Comparison of ENCODE assay signal across 10 cellular contexts in genomic region chr16:21608647-21609328, GRCh38. TPM values are rescaled to one million over a fixed set of nuclear protein-coding genes. Genes with fewer than 3 reads are reported as not detected.
DNase-seq lines count a peak whose midpoint lies in the region; ATAC-seq and TF ChIP-seq lines count a peak whose summit lies in the region.
"Had no signal": no experiment of that assay in that cellular context is flagged by ENCODE, and none has a peak within 500 bp of the region (broad histone marks: within the 10 kb centered on the region; RNA-seq: fewer than 3 reads in every experiment).

No MANE protein-coding gene starts in this region.

- H3K36me3 Mint-ChIP-seq in CD4-positive, alpha-beta memory T cell: peaks cover 5 to 6% of the 10 kb centered on the region in 2 donors
- peaks cover 0 to 7% of the 10 kb centered on the region in 2 donors for H3K36me3 Mint-ChIP-seq in activated naive CD4-positive, alpha-beta T cell treated with anti-CD3 and anti-CD28 coated beads, Interleukin-2, amount 50 U/mL, for 72 hours
- no peaks in the 10 kb centered on the region for H3K36me3 Mint-ChIP-seq in natural killer cell

- 81% methylated on average over 3 of the region's 3 CpGs for whole genome bisulfite sequencing in suprapubic skin

- no peaks in the 10 kb centered on the region for H3K27me3 Mint-ChIP-seq in CD4-positive, alpha-beta memory T cell
- H3K27me3 Mint-ChIP-seq in natural killer cell (ENCODE audit: low read depth in 2 of 2): no peaks in the 10 kb centered on the region

- H3K4me3 ChIP-seq in CD4-positive, alpha-beta memory T cell (ENCODE audit: low read length in 2 of 2): no peak overlapping the region
- H3K4me3 ChIP-seq in suprapubic skin: no peak overlapping the region
- H3K4me3 ChIP-seq: lung had no signal

- H3K27ac ChIP-seq in CD4-positive, alpha-beta memory T cell (ENCODE audit: low read depth, low read length): no peak overlapping the region
- H3K27ac ChIP-seq in suprapubic skin: no peak overlapping the region

- POLR2A ChIA-PET in CD4-positive, alpha-beta memory T cell (lab: Charles Lee; ENCODE audit: partially characterized antibody): interaction anchor here (1.0 to 1.8 kb wide), 4 partner anchors 8 to 37 kb away, joined by 3 to 6 read pairs (median 4); partner anchors contain the start of gene METTL9

- H3K9me3 ChIP-seq in CD4-positive, alpha-beta memory T cell (ENCODE audit: control insufficient read depth in 1 of 2, low read length in 2 of 2): no peaks in the 10 kb centered on the region
- no peaks in the 10 kb centered on the region for H3K9me3 ChIP-seq in suprapubic skin

- no peaks in the 10 kb centered on the region for H3K36me3 ChIP-seq in CD4-positive, alpha-beta memory T cell (ENCODE audit: insufficient read depth, low read length)
- no peaks in the 10 kb centered on the region for H3K36me3 ChIP-seq in suprapubic skin

- peaks cover 84% of the 10 kb centered on the region for H3K4me1 ChIP-seq in CD4-positive, alpha-beta memory T cell (ENCODE audit: insufficient read depth, low read length)
- H3K4me1 ChIP-seq in suprapubic skin: peaks cover 81% of the 10 kb centered on the region

- CTCF ChIA-PET in CD4-positive, alpha-beta memory T cell (lab: Charles Lee; ENCODE audit: partially characterized antibody): interaction anchor here (1.0 to 1.8 kb wide), 3 partner anchors 17 to 33 kb away, joined by 3 to 5 read pairs (median 4); no protein-coding TSS in a partner anchor

- H3K27me3 ChIP-seq in CD4-positive, alpha-beta memory T cell (ENCODE audit: insufficient read depth, low read length): no peaks in the 10 kb centered on the region
- no peaks in the 10 kb centered on the region for H3K27me3 ChIP-seq in suprapubic skin

- H3K4me1 Mint-ChIP-seq in CD4-positive, alpha-beta memory T cell: peaks cover 51 to 86% (median 65%) of the 10 kb centered on the region in 4 donors
- peaks cover 49 to 57% of the 10 kb centered on the region in 2 donors for H3K4me1 Mint-ChIP-seq in natural killer cell

- H3K27ac Mint-ChIP-seq in CD4-positive, alpha-beta memory T cell: peak overlapping the region in 3 of 7 donors; percentile 11 to 53 (median 42)
- no peak overlapping the region for H3K27ac Mint-ChIP-seq in activated naive CD4-positive, alpha-beta T cell treated with anti-CD3 and anti-CD28 coated beads, Interleukin-2, amount 50 U/mL, for 72 hours
- peak overlapping the region; percentile 71 to 78 for H3K27ac Mint-ChIP-seq in natural killer cell

- no peak for TF ChIP-seq POLR2A in suprapubic skin (IDR thresholded peaks at IDR 0.05)

- peak overlapping the region in 6 of 8 donors; percentile 13 to 59 (median 41) for H3K4me3 Mint-ChIP-seq in CD4-positive, alpha-beta memory T cell
- peak overlapping the region; percentile 37 for H3K4me3 Mint-ChIP-seq in natural killer cell

- DNase-seq in CD4-positive, alpha-beta memory T cell: peak in 2 of 5 donors; percentile 14 to 38
- DNase-seq in Kasumi-1 (lab: John Stamatoyannopoulos, UW) (peak; percentile 24 to 30), natural killer cell (no peak), cerebellar nuclear complex (lab: John Stamatoyannopoulos, UW) (no peak), suprapubic skin (ENCODE audit: low spot score in 2 of 2) (no peak)
- peak in 1 of 2 donors; percentile 17 for DNase-seq in activated naive CD4-positive, alpha-beta T cell treated with anti-CD3 and anti-CD28 coated beads, Interleukin-2, amount 50 U/mL, for 72 hours (ENCODE audit: low spot score in 2 of 2)
- DNase-seq: activated CD4-positive, CD25-positive, alpha-beta regulatory T cell had no signal

- TF ChIP-seq CTCF in natural killer cell (IDR thresholded peaks at IDR 0.05) (no peak), suprapubic skin (IDR thresholded peaks at IDR 0.05) (no peak)

- no peaks in the 10 kb centered on the region for H3K9me3 Mint-ChIP-seq in CD4-positive, alpha-beta memory T cell
- no peaks in the 10 kb centered on the region for H3K9me3 Mint-ChIP-seq in activated naive CD4-positive, alpha-beta T cell treated with anti-CD3 and anti-CD28 coated beads, Interleukin-2, amount 50 U/mL, for 72 hours
- H3K9me3 Mint-ChIP-seq in natural killer cell: no peaks in the 10 kb centered on the region

- ATAC-seq in activated naive CD4-positive, alpha-beta T cell treated with anti-CD3 and anti-CD28 coated beads, Interleukin-2, amount 50 U/mL, for 72 hours: peak; percentile 59 to 71
- ATAC-seq in natural killer cell (peak; percentile 40 to 79 (median 68)), HG02973 (IDR thresholded peaks at IDR 0.05; ENCODE audit: unreplicated experiment) (no peak), HG03280 (IDR thresholded peaks at IDR 0.05; ENCODE audit: unreplicated experiment) (no peak)

- no peak for TF ChIP-seq EP300 in suprapubic skin (IDR thresholded peaks at IDR 0.05)

- intact Hi-C loops in CD4-positive, alpha-beta memory T cell (cut with micrococcal nuclease): no loop called here
- intact Hi-C loops in natural killer cell (cut with micrococcal nuclease): no loop called here

RNA-seq across cellular contexts. Expression of gene METTL9, which starts 9.4 kb away (rescaled TPM):
- 10 to 100 TPM; 71.1 to 92.8 TPM for total RNA-seq in CD4-positive, alpha-beta memory T cell
- polyA plus RNA-seq in CD4-positive, alpha-beta memory T cell: 100 to 1,000 TPM; 122 to 175 TPM
- total RNA-seq in activated naive CD4-positive, alpha-beta T cell treated with anti-CD3 and anti-CD28 coated beads, Interleukin-2, amount 50 U/mL, for 72 hours: 100 to 1,000 TPM in 1 of 2 donors, 10 to 100 TPM in 1; 92.2 to 117 TPM
- total RNA-seq in natural killer cell: 100 to 1,000 TPM in 1 of 3 donors, 10 to 100 TPM in 2; 73.1 to 110 (median 85.1) TPM
- total RNA-seq in suprapubic skin: 100 to 1,000 TPM in 1 of 4 donors, 10 to 100 TPM in 3; 76.3 to 105 (median 85.7) TPM

RNA-seq across cellular contexts. Expression of gene IGSF6, which starts 43.6 kb away (rescaled TPM):
- total RNA-seq in CD4-positive, alpha-beta memory T cell: 1 to 10 TPM; 3.9 to 5.1 TPM
- under 1 TPM; 0.13 to 0.31 TPM for polyA plus RNA-seq in CD4-positive, alpha-beta memory T cell
- total RNA-seq in activated naive CD4-positive, alpha-beta T cell treated with anti-CD3 and anti-CD28 coated beads, Interleukin-2, amount 50 U/mL, for 72 hours: under 1 TPM in 1 of 2 donors, not detected in 1; 0.30 TPM
- total RNA-seq in natural killer cell (1 to 10 TPM; 2.2 to 4.4 (median 2.6) TPM), suprapubic skin (1 to 10 TPM; 1.0 to 4.3 (median 1.3) TPM)

RNA-seq across cellular contexts. Expression of gene OTOA, which starts 55.0 kb away (rescaled TPM):
- under 1 TPM; 0.11 to 0.17 TPM for total RNA-seq in CD4-positive, alpha-beta memory T cell
- not detected for polyA plus RNA-seq in CD4-positive, alpha-beta memory T cell
- under 1 TPM; 0.12 to 0.18 TPM for total RNA-seq in activated naive CD4-positive, alpha-beta T cell treated with anti-CD3 and anti-CD28 coated beads, Interleukin-2, amount 50 U/mL, for 72 hours
- total RNA-seq in natural killer cell (under 1 TPM in 1 of 3 donors, not detected in 2; 0.14 TPM), suprapubic skin (under 1 TPM in 1 of 4 donors, not detected in 3; 0.40 TPM)

Comparison
In these comparisons a context has a peak if more than half of its experiments do, and no peak if none do; other contexts are left out.
1. DNase-seq: peak in Kasumi-1 (2 of 2); none in natural killer cell (single experiment), cerebellar nuclear complex (0 of 2) and suprapubic skin (0 of 2).
2. H3K27ac Mint-ChIP-seq: peak in natural killer cell (2 of 2); none in activated naive CD4-positive, alpha-beta T cell treated with anti-CD3 and anti-CD28 coated beads, Interleukin-2, amount 50 U/mL, for 72 hours (0 of 2).
3. ATAC-seq: peak in activated naive CD4-positive, alpha-beta T cell treated with anti-CD3 and anti-CD28 coated beads, Interleukin-2, amount 50 U/mL, for 72 hours (2 of 2) and natural killer cell (3 of 3); none in HG02973 (single experiment) and HG03280 (single experiment).